ENCODE assay signal across 10 cellular contexts in genomic region chr1:176897350-176898236, GRCh38.
DNase-seq lines count a peak whose midpoint lies in the region; ATAC-seq, FAIRE-seq and TF ChIP-seq lines count a peak whose summit lies in the region.
"Had no signal": no experiment of that assay in that cellular context is flagged by ENCODE, and none has a peak within 500 bp of the region (broad histone marks: within the 10 kb centered on the region; RNA-seq: fewer than 3 reads in every experiment).

No MANE protein-coding gene starts in this region.

- H3K4me1 Mint-ChIP-seq in endothelial cell (ENCODE audit: unreplicated experiment) = no peaks in the 10 kb centered on the region

- no peaks in the 10 kb centered on the region for H3K36me3 ChIP-seq in mesodermal cell (ENCODE audit: control insufficient read depth, insufficient read depth, low read length)
- no peaks in the 10 kb centered on the region for H3K36me3 ChIP-seq in thoracic aorta

- H3K27ac Mint-ChIP-seq in endothelial cell (ENCODE audit: unreplicated experiment) = no peak overlapping the region
- H3K27ac Mint-ChIP-seq: CD8-positive, alpha-beta memory T cell; naive thymus-derived CD4-positive, alpha-beta T cell had no signal

- no peaks in the 10 kb centered on the region for H3K27me3 ChIP-seq in thoracic aorta (replicated peaks; ENCODE audit: insufficient read depth)

- H3K36me3 Mint-ChIP-seq in endothelial cell (ENCODE audit: low read depth, unreplicated experiment) = no peaks in the 10 kb centered on the region
- H3K36me3 Mint-ChIP-seq: CD8-positive, alpha-beta memory T cell; naive thymus-derived CD4-positive, alpha-beta T cell had no signal

- ATAC-seq in thoracic aorta (ENCODE audit: insufficient number of reproducible peaks, low FRiP score, low read depth) = no peak
- ATAC-seq: naive thymus-derived CD4-positive, alpha-beta T cell had no signal

- no peaks in the 10 kb centered on the region for H3K9me3 Mint-ChIP-seq in endothelial cell (ENCODE audit: unreplicated experiment)

- H3K27ac ChIP-seq in mesodermal cell (ENCODE audit: low read depth, low read length, severe bottlenecking) = no peak overlapping the region
- no peak overlapping the region for H3K27ac ChIP-seq in thoracic aorta

- H3K4me3 ChIP-seq in HFF-Myc (replicated peaks; ENCODE audit: low read depth, low read length) (no peak overlapping the region), mesodermal cell (ENCODE audit: extremely low read depth, insufficient read depth, low read length, poor library complexity, severe bottlenecking) (peak overlapping the region; percentile 3), thoracic aorta (peak overlapping the region; percentile 9)

- H3K4me1 ChIP-seq in mesodermal cell (ENCODE audit: control insufficient read depth, insufficient read depth, low read length, poor library complexity, severe bottlenecking) (no peaks in the 10 kb centered on the region), thoracic aorta (ENCODE audit: control insufficient read depth in 1 of 2, low read depth in 2 of 2) (peaks cover 0 to 3% of the 10 kb centered on the region in 2 donors)

- H3K9me3 ChIP-seq in mesodermal cell (ENCODE audit: control insufficient read depth, low read length) = no peaks in the 10 kb centered on the region
- no peaks in the 10 kb centered on the region for H3K9me3 ChIP-seq in thoracic aorta

- 2 to 3% methylated on average over 11 to 13 of the region's 25 CpGs for WGBS in mesodermal cell (ENCODE audit: insufficient coverage in 2 of 2), 2 experiments

- peak; percentile 97 for FAIRE-seq in TTC549 (lab: Jason Lieb, UNC)

- H3K27me3 Mint-ChIP-seq in endothelial cell (ENCODE audit: unreplicated experiment) = no peaks in the 10 kb centered on the region

- peak overlapping the region; percentile 70 for H3K4me3 Mint-ChIP-seq in endothelial cell (ENCODE audit: unreplicated experiment)

- DNase-seq in NCI-H1436 (lab: John Stamatoyannopoulos, UW) (peak; percentile 46), NCI-H1436 treated with DMSO at 0.1 percent for 48 hours (lab: John Stamatoyannopoulos, UW) (no peak), HFF-Myc (ENCODE audit: extremely low read depth, low read depth) (peak; percentile 14), NCI-H1930 (lab: John Stamatoyannopoulos, UW) (peak; percentile 39 to 55), endothelial cell (ENCODE audit: low spot score) (peak; percentile 85), thoracic aorta (ENCODE audit: low spot score) (no peak)

- TF ChIP-seq CTCF in HFF-Myc (IDR thresholded peaks at IDR 0.05; ENCODE audit: low read depth, low read length, missing control alignments) = peak; percentile 85
- peak; percentile 95 for TF ChIP-seq CTCF in endothelial cell (IDR thresholded peaks at IDR 0.05; ENCODE audit: unreplicated experiment)
- peak; percentile 70 for TF ChIP-seq CTCF in thoracic aorta (IDR thresholded peaks at IDR 0.05)

Comparison
In these comparisons a context has a peak if more than half of its experiments do, and no peak if none do; other contexts are left out.
1. DNase-seq: peak in NCI-H1436 (single experiment), HFF-Myc (single experiment), NCI-H1930 (2 of 2) and endothelial cell (single experiment); none in NCI-H1436 treated with DMSO at 0.1 percent for 48 hours (single experiment) and thoracic aorta (single experiment).
2. Peak in every context shown above with its lines, with median percentiles within 50 percentile points of each other: CTCF ChIP-seq.